Comparison of ENCODE assay signal across 21 cellular contexts in genomic region chr3:169008772-169009358, GRCh38.
"Had no signal": no experiment of that assay in that cellular context is flagged by ENCODE, and none has a peak within 500 bp of the region (broad histone marks: within the 10 kb centered on the region; RNA-seq: fewer than 3 reads in every experiment).

No MANE protein-coding gene starts in this region.

- H3K4me1 ChIP-seq: colonic mucosa, lower lobe of right lung, psoas muscle, right lobe of liver had no signal

- H3K36me3 ChIP-seq: colonic mucosa, lower lobe of right lung, right lobe of liver had no signal

- H3K9me3 Mint-ChIP-seq: activated naive CD4-positive, alpha-beta T cell treated with anti-CD3 and anti-CD28 coated beads, Interleukin-2, amount 10 ng/mL, durations not matched to agents 7 days and 5 days; activated T-helper 2 cell treated with anti-CD3 and anti-CD28 coated beads, Interferon-gamma antibody, Interleukin-2, Interleukin-4, amounts not matched to agents 10 μg/mL and 5 μg/mL and 100 μg/mL, durations not matched to agents 14 hours and 24 hours and 36 hours; neural crest cell had no signal

- H3K36me3 Mint-ChIP-seq: activated naive CD4-positive, alpha-beta T cell treated with anti-CD3 and anti-CD28 coated beads, Interleukin-2, amount 10 ng/mL, durations not matched to agents 7 days and 5 days; immature natural killer cell had no signal

- H3K27ac Mint-ChIP-seq: activated naive CD4-positive, alpha-beta T cell treated with anti-CD3 and anti-CD28 coated beads, Interleukin-2, amount 10 ng/mL, durations not matched to agents 7 days and 5 days; activated T-helper 2 cell treated with anti-CD3 and anti-CD28 coated beads, Interferon-gamma antibody, Interleukin-2, Interleukin-4, amounts not matched to agents 10 μg/mL and 5 μg/mL and 100 μg/mL, durations not matched to agents 14 hours and 24 hours and 36 hours; immature natural killer cell had no signal

- H3K9me3 ChIP-seq: colonic mucosa, lower lobe of right lung, psoas muscle, right lobe of liver had no signal

- DNase-seq: activated CD4-positive, alpha-beta T cell treated with anti-CD3 and anti-CD28 coated beads, Interleukin-2, amount 50 U/mL, for 4 hours; activated naive CD4-positive, alpha-beta T cell treated with anti-CD3 and anti-CD28 coated beads, Interleukin-2, amount 10 ng/mL, durations not matched to agents 7 days and 5 days; caudate nucleus; colonic mucosa; foreskin melanocyte; head of caudate nucleus; immature natural killer cell; left colon; lower lobe of right lung; midbrain; psoas muscle; right lobe of liver; stimulated activated CD4-positive, alpha-beta T cell treated with anti-CD3 and anti-CD28 coated beads, Interleukin-4, amount 100 ng/mL, for 4 hours; stimulated activated CD8-positive, alpha-beta memory T cell treated with anti-CD3 and anti-CD28 coated beads, Interleukin-4, amount 100 ng/mL, for 48 hours; stimulated activated naive CD4-positive, alpha-beta T cell treated with Interleukin-2 at 50 U/mL for 16 hours; T-helper 9 cell; trophoblast cell had no signal

- ATAC-seq: activated CD4-positive, CD25-positive, alpha-beta regulatory T cell treated with anti-CD3 and anti-CD28 coated beads, Interleukin-2, amount 50 U/mL, for 24 hours; left colon; lower lobe of right lung; psoas muscle; right lobe of liver had no signal

- H3K27me3 ChIP-seq: colonic mucosa, right lobe of liver had no signal

- H3K4me2 ChIP-seq: smooth muscle cell had no signal

- H3K4me3 ChIP-seq: colonic mucosa, lower lobe of right lung, psoas muscle, right lobe of liver, smooth muscle cell had no signal

- H3K27me3 Mint-ChIP-seq: activated naive CD4-positive, alpha-beta T cell treated with anti-CD3 and anti-CD28 coated beads, Interleukin-2, amount 10 ng/mL, durations not matched to agents 7 days and 5 days had no signal

- H3K4me1 Mint-ChIP-seq: activated naive CD4-positive, alpha-beta T cell treated with anti-CD3 and anti-CD28 coated beads, Interleukin-2, amount 10 ng/mL, durations not matched to agents 7 days and 5 days; immature natural killer cell; neural crest cell had no signal

- H3K4me3 Mint-ChIP-seq: activated naive CD4-positive, alpha-beta T cell treated with anti-CD3 and anti-CD28 coated beads, Interleukin-2, amount 10 ng/mL, durations not matched to agents 7 days and 5 days; immature natural killer cell; neural crest cell had no signal

- H3K27ac ChIP-seq: colonic mucosa, lower lobe of right lung, psoas muscle, right lobe of liver had no signal
